ENCODE assay signal across 23 cellular contexts in genomic region chr18:25604231-25604908, GRCh38.
"Had no signal": no experiment of that assay in that cellular context is flagged by ENCODE, and none has a peak within 500 bp of the region (broad histone marks: within the 10 kb centered on the region; RNA-seq: fewer than 3 reads in every experiment).

No MANE protein-coding gene starts in this region.

- H3K27ac ChIP-seq: breast epithelium, Peyer's patch, RWPE1, SJSA1 had no signal

- ATAC-seq: activated CD8-positive, alpha-beta memory T cell treated with anti-CD3 and anti-CD28 coated beads, Interleukin-2, amount 10 ng/mL, durations not matched to agents 7 days and 5 days; T-helper 17 cell had no signal

- H3K27me3 ChIP-seq: breast epithelium, Peyer's patch had no signal

- H3K9me3 ChIP-seq: breast epithelium, Peyer's patch, SJSA1 had no signal

- DNase-seq: activated B cell treated with CpG ODN at 0.5 μM for 24 hours; activated CD4-positive, alpha-beta T cell treated with anti-CD3 and anti-CD28 coated beads for 1 hour; activated CD4-positive, alpha-beta T cell treated with anti-CD3 and anti-CD28 coated beads, Interleukin-2, amount 10 ng/mL, durations not matched to agents 24 days and 14 days; activated CD4-positive, alpha-beta T cell treated with anti-CD3 and anti-CD28 coated beads, Interleukin-2, amount 50 U/mL, for 48 hours; activated CD8-positive, alpha-beta memory T cell treated with anti-CD3 and anti-CD28 coated beads, Interleukin-2, amount 10 ng/mL, durations not matched to agents 7 days and 5 days; activated effector memory CD4-positive, alpha-beta T cell treated with Interleukin-2 at 50 U/mL for 16 hours; activated naive CD4-positive, alpha-beta T cell; activated T-cell treated with anti-CD3 and anti-CD28 coated beads, Interleukin-2, amount 50 U/mL, for 24 hours; aorta; caudate nucleus; KG1; NCI-H1092; NCI-H1694; NCI-H2029; NCI-H510A treated with DMSO at 0.1 percent for 48 hours; NCI-H69; Peyer's patch; Right ventricle myocardium superior; T-helper 17 cell; T-helper 9 cell had no signal

- H3K36me3 ChIP-seq: breast epithelium, Peyer's patch, SJSA1 had no signal

- H3K4me3 ChIP-seq: breast epithelium, Peyer's patch, SJSA1 had no signal
